In the genomic region with DNA sequence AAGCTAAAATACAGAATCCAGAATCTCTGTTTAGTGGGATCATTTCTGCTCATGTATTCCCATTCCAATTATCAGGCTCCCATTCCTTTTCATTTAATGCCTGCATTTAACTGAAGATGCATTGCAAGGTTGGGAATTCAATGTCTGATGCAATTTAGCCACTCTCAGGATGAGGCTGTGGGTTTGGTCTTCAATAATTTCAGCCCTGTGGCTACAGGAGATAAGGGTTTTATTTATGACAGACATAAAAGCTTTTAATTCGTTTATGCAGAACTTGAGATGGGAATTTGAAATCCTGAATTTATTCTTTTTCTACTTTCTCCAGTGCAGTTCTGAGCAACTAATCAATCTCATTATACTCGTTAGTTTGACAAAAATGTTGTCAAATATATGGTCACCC, we compare ENCODE assay signal across 30 cellular contexts.
"Had no signal": no experiment of that assay in that cellular context is flagged by ENCODE, and none has a peak within 500 bp of the region (broad histone marks: within the 10 kb centered on the region; RNA-seq: fewer than 3 reads in every experiment).

No MANE protein-coding gene starts in this region.

- H3K4me1 ChIP-seq: adrenal gland, ascending aorta, breast epithelium, colonic mucosa, foreskin keratinocyte, gastrocnemius medialis, heart left ventricle had no signal

- ATAC-seq: activated CD4-positive, alpha-beta T cell treated with anti-CD3 and anti-CD28 coated beads for 36 hours; activated naive CD8-positive, alpha-beta T cell treated with anti-CD3 and anti-CD28 coated beads, Interleukin-2, amount 50 U/mL, for 24 hours; activated T-cell treated with anti-CD3 and anti-CD28 coated beads, Interleukin-2, amount 50 U/mL, for 4 hours; activated T-helper 17 cell treated with anti-CD3 and anti-CD28 coated beads, Interleukin-2, amount 50 U/mL, for 72 hours; esophagus mucosa; foreskin keratinocyte; gastrocnemius medialis; heart left ventricle had no signal

- H3K27me3 ChIP-seq: adrenal gland, ascending aorta, breast epithelium, cardiac muscle cell, colonic mucosa, dorsolateral prefrontal cortex, foreskin keratinocyte, gastrocnemius medialis, heart left ventricle had no signal

- H3K27ac ChIP-seq: adrenal gland, ascending aorta, breast epithelium, cardiac muscle cell, colonic mucosa, dorsolateral prefrontal cortex, foreskin keratinocyte, gastrocnemius medialis, heart left ventricle had no signal

- H3K36me3 Mint-ChIP-seq: activated naive CD4-positive, alpha-beta T cell treated with anti-CD3 and anti-CD28 coated beads, Interleukin-2, amount 50 U/mL, for 24 hours; activated naive CD8-positive, alpha-beta T cell treated with anti-CD3 and anti-CD28 coated beads for 36 hours; brain had no signal

- H3K9me3 Mint-ChIP-seq: activated CD4-positive, alpha-beta memory T cell treated with anti-CD3 and anti-CD28 coated beads, Interleukin-2, amount 10 ng/mL, durations not matched to agents 7 days and 5 days; activated CD4-positive, alpha-beta T cell treated with anti-CD3 and anti-CD28 coated beads, Interleukin-2, amount 10 ng/mL, durations not matched to agents 24 days and 14 days; activated naive CD8-positive, alpha-beta T cell treated with anti-CD3 and anti-CD28 coated beads, Interleukin-2, amount 50 U/mL, for 24 hours; activated T-cell treated with anti-CD3 and anti-CD28 coated beads, Interleukin-2, amount 50 U/mL, for 4 hours; activated T-helper 17 cell treated with anti-CD3 and anti-CD28 coated beads, Interleukin-2, amount 50 U/mL, for 72 hours; endodermal cell had no signal

- H3K4me1 Mint-ChIP-seq: activated CD4-positive, alpha-beta memory T cell treated with anti-CD3 and anti-CD28 coated beads, Interleukin-2, amount 10 ng/mL, durations not matched to agents 7 days and 5 days; activated CD4-positive, alpha-beta T cell treated with anti-CD3 and anti-CD28 coated beads for 36 hours; activated CD4-positive, alpha-beta T cell treated with anti-CD3 and anti-CD28 coated beads, Interleukin-2, amount 10 ng/mL, durations not matched to agents 24 days and 14 days; activated naive CD4-positive, alpha-beta T cell treated with anti-CD3 and anti-CD28 coated beads, Interleukin-2, amount 50 U/mL, for 24 hours; activated naive CD8-positive, alpha-beta T cell treated with anti-CD3 and anti-CD28 coated beads for 36 hours; activated naive CD8-positive, alpha-beta T cell treated with anti-CD3 and anti-CD28 coated beads, Interleukin-2, amount 50 U/mL, for 24 hours; activated T-helper 17 cell treated with anti-CD3 and anti-CD28 coated beads, Interleukin-2, amount 50 U/mL, for 72 hours; brain had no signal

- H3K27ac Mint-ChIP-seq: activated CD4-positive, alpha-beta memory T cell treated with anti-CD3 and anti-CD28 coated beads, Interleukin-2, amount 10 ng/mL, durations not matched to agents 7 days and 5 days; activated CD4-positive, alpha-beta T cell treated with anti-CD3 and anti-CD28 coated beads for 36 hours; activated CD4-positive, alpha-beta T cell treated with anti-CD3 and anti-CD28 coated beads, Interleukin-2, amount 10 ng/mL, durations not matched to agents 24 days and 14 days; activated naive CD4-positive, alpha-beta T cell treated with anti-CD3 and anti-CD28 coated beads for 36 hours; activated naive CD4-positive, alpha-beta T cell treated with anti-CD3 and anti-CD28 coated beads, Interleukin-2, amount 50 U/mL, for 24 hours; activated naive CD8-positive, alpha-beta T cell treated with anti-CD3 and anti-CD28 coated beads for 36 hours; activated naive CD8-positive, alpha-beta T cell treated with anti-CD3 and anti-CD28 coated beads, Interleukin-2, amount 50 U/mL, for 24 hours; activated T-helper 17 cell treated with anti-CD3 and anti-CD28 coated beads, Interleukin-2, amount 50 U/mL, for 72 hours; brain; endodermal cell had no signal

- H3K27me3 Mint-ChIP-seq: activated CD4-positive, alpha-beta memory T cell treated with anti-CD3 and anti-CD28 coated beads, Interleukin-2, amount 10 ng/mL, durations not matched to agents 7 days and 5 days; activated CD4-positive, alpha-beta T cell treated with anti-CD3 and anti-CD28 coated beads for 36 hours; activated CD4-positive, alpha-beta T cell treated with anti-CD3 and anti-CD28 coated beads, Interleukin-2, amount 10 ng/mL, durations not matched to agents 24 days and 14 days; activated naive CD4-positive, alpha-beta T cell treated with anti-CD3 and anti-CD28 coated beads, Interleukin-2, amount 50 U/mL, for 24 hours; activated naive CD8-positive, alpha-beta T cell treated with anti-CD3 and anti-CD28 coated beads for 36 hours; activated naive CD8-positive, alpha-beta T cell treated with anti-CD3 and anti-CD28 coated beads, Interleukin-2, amount 50 U/mL, for 24 hours; activated T-helper 17 cell treated with anti-CD3 and anti-CD28 coated beads, Interleukin-2, amount 50 U/mL, for 72 hours; brain had no signal

- H3K4me3 ChIP-seq: adrenal gland, ascending aorta, breast epithelium, cardiac muscle cell, colonic mucosa, dorsolateral prefrontal cortex, gastrocnemius medialis, heart left ventricle had no signal

- H3K36me3 ChIP-seq: adrenal gland, ascending aorta, breast epithelium, cardiac muscle cell, colonic mucosa, gastrocnemius medialis, heart left ventricle had no signal

- DNase-seq: activated CD4-positive, alpha-beta memory T cell treated with anti-CD3 and anti-CD28 coated beads, Interleukin-2, amount 10 ng/mL, durations not matched to agents 7 days and 5 days; activated CD4-positive, alpha-beta T cell treated with anti-CD3 and anti-CD28 coated beads for 36 hours; activated CD4-positive, alpha-beta T cell treated with anti-CD3 and anti-CD28 coated beads, Interleukin-2, amount 10 ng/mL, durations not matched to agents 24 days and 14 days; activated CD4-positive, CD25-positive, alpha-beta regulatory T cell; activated CD4-positive, CD25-positive, alpha-beta regulatory T cell treated with anti-CD3 and anti-CD28 coated beads, Interleukin-2, amount 50 U/mL, for 72 hours; activated CD8-positive, alpha-beta memory T cell treated with anti-CD3 and anti-CD28 coated beads for 24 hours; activated effector memory CD4-positive, alpha-beta T cell treated with anti-CD3 and anti-CD28 coated beads, Interleukin-2, amount 50 U/mL, for 16 hours; activated naive CD4-positive, alpha-beta T cell treated with anti-CD3 and anti-CD28 coated beads for 36 hours; activated naive CD8-positive, alpha-beta T cell treated with anti-CD3 and anti-CD28 coated beads for 36 hours; activated naive CD8-positive, alpha-beta T cell treated with anti-CD3 and anti-CD28 coated beads, Interleukin-2, amount 50 U/mL, for 24 hours; activated T-cell treated with anti-CD3 and anti-CD28 coated beads, Interleukin-2, amount 50 U/mL, for 4 hours; adrenal gland; central memory CD4-positive, alpha-beta T cell; cerebellar nuclear complex; colonic mucosa; dorsolateral prefrontal cortex; effector memory CD4-positive, alpha-beta T cell; endodermal cell; foreskin keratinocyte; gastrocnemius medialis; glutamatergic neuron; heart left ventricle; T-helper 2 cell had no signal

- H3K9me3 ChIP-seq: adrenal gland, ascending aorta, breast epithelium, colonic mucosa, gastrocnemius medialis had no signal

- H3K4me3 Mint-ChIP-seq: activated CD4-positive, alpha-beta memory T cell treated with anti-CD3 and anti-CD28 coated beads, Interleukin-2, amount 10 ng/mL, durations not matched to agents 7 days and 5 days; activated CD4-positive, alpha-beta T cell treated with anti-CD3 and anti-CD28 coated beads for 36 hours; activated CD4-positive, alpha-beta T cell treated with anti-CD3 and anti-CD28 coated beads, Interleukin-2, amount 10 ng/mL, durations not matched to agents 24 days and 14 days; activated naive CD4-positive, alpha-beta T cell treated with anti-CD3 and anti-CD28 coated beads for 36 hours; activated naive CD4-positive, alpha-beta T cell treated with anti-CD3 and anti-CD28 coated beads, Interleukin-2, amount 50 U/mL, for 24 hours; activated naive CD8-positive, alpha-beta T cell treated with anti-CD3 and anti-CD28 coated beads for 36 hours; activated naive CD8-positive, alpha-beta T cell treated with anti-CD3 and anti-CD28 coated beads, Interleukin-2, amount 50 U/mL, for 24 hours; activated T-cell treated with anti-CD3 and anti-CD28 coated beads, Interleukin-2, amount 50 U/mL, for 4 hours; activated T-helper 17 cell treated with anti-CD3 and anti-CD28 coated beads, Interleukin-2, amount 50 U/mL, for 72 hours; brain; endodermal cell had no signal
